ENCODE assay signal across 12 cellular contexts in genomic region chr6:41053056-41053455, GRCh38. TPM values are rescaled to one million over a fixed set of nuclear protein-coding genes. Genes with fewer than 3 reads are reported as not detected.
A peak's percentile ranks its signal among the peaks of the same experiment; 100 is the strongest.
DNase-seq lines count a peak whose midpoint lies in the region; ATAC-seq and TF ChIP-seq lines count a peak whose summit lies in the region.
"Had no signal": no experiment of that assay in that cellular context is flagged by ENCODE, and none has a peak within 500 bp of the region (broad histone marks: within the 10 kb centered on the region; RNA-seq: fewer than 3 reads in every experiment).

Gene APOBEC2, plus strand, starts transcription at chr6:41053202. Its CDS starts 146 bp downstream, at chr6:41053348.

- intact Hi-C loops in Caco-2 (cut with micrococcal nuclease; ENCODE audit: unreplicated experiment), result no loop called here

- DNase-seq in Caco-2, result no peak
- peak; percentile 66 for DNase-seq in NCI-H2171 treated with DMSO at 0.1 percent for 48 hours (lab: John Stamatoyannopoulos, UW)
- DNase-seq in DMS114 treated with DMSO at 0.1 percent for 48 hours (lab: John Stamatoyannopoulos, UW; ENCODE audit: unreplicated experiment), result no peak
- DNase-seq in substantia nigra (lab: John Stamatoyannopoulos, UW), result no peak
- DNase-seq: GDM1, mucosa of descending colon, NCI-H774 had no signal

- H3K4me3 Mint-ChIP-seq in Caco-2 (ENCODE audit: unreplicated experiment) (no peak within 1 kb of the TSS), nephron (peak within 1 kb of the TSS; percentile 47 to 92 (median 84))

- H3K9me3 ChIP-seq in Caco-2 (no peaks in the 10 kb centered on the region), endocrine pancreas (ENCODE audit: control insufficient read depth, low read length) (no peaks in the 10 kb centered on the region)
- H3K9me3 ChIP-seq: mucosa of descending colon had no signal

- H3K4me1 Mint-ChIP-seq in Caco-2 (ENCODE audit: low read depth, unreplicated experiment) (peaks cover 76% of the 10 kb centered on the region), nephron (peaks cover 85% of the 10 kb centered on the region)

- no peaks in the 10 kb centered on the region for H3K27me3 Mint-ChIP-seq in Caco-2 (ENCODE audit: insufficient read depth, unreplicated experiment)
- H3K27me3 Mint-ChIP-seq in nephron (ENCODE audit: low read depth), result peaks cover 10% of the 10 kb centered on the region

- H3K27ac Mint-ChIP-seq in Caco-2 (ENCODE audit: unreplicated experiment), result peak within 1 kb of the TSS; percentile 70
- H3K27ac Mint-ChIP-seq in nephron, result peak within 1 kb of the TSS; percentile 45 to 80 (median 73)

- H3K36me3 ChIP-seq in Caco-2 (ENCODE audit: control insufficient read depth, insufficient read depth, low read length) (no peaks in the 10 kb centered on the region), endocrine pancreas (ENCODE audit: control insufficient read depth, insufficient read depth, low read length) (no peaks in the 10 kb centered on the region)

- POLR2A ChIA-PET in Caco-2 (lab: Charles Lee), result no interaction called here

- CTCF ChIA-PET in Caco-2 (lab: Charles Lee), result interaction anchor here (1.2 kb wide), 1 partner anchor 12 kb away, joined by 5 read pairs; no protein-coding TSS in a partner anchor

- H3K36me3 Mint-ChIP-seq in Caco-2 (ENCODE audit: insufficient read depth, unreplicated experiment) (no peaks in the 10 kb centered on the region), nephron (ENCODE audit: low read depth) (no peaks in the 10 kb centered on the region)

- H3K27me3 ChIP-seq in Caco-2 (replicated peaks; ENCODE audit: control insufficient read depth, insufficient read depth, low read length) (no peaks in the 10 kb centered on the region), endocrine pancreas (ENCODE audit: control insufficient read depth, insufficient read depth, low read length) (no peaks in the 10 kb centered on the region)

- H3K9me3 Mint-ChIP-seq in Caco-2 (ENCODE audit: unreplicated experiment) (no peaks in the 10 kb centered on the region), nephron (no peaks in the 10 kb centered on the region)

- H3K9ac ChIP-seq in endocrine pancreas (ENCODE audit: control insufficient read depth, insufficient read depth, low read length), result peak within 1 kb of the TSS; percentile 44

- no TSS peak for BruUV-seq in Caco-2 (replicated peaks; lab: Mats Ljungman, UMichigan)

- H3K4me3 ChIP-seq in Caco-2 (ENCODE audit: low read depth, low read length) (no peak within 1 kb of the TSS), endocrine pancreas (ENCODE audit: control insufficient read depth, insufficient read depth, low read length) (no peak within 1 kb of the TSS)
- H3K4me3 ChIP-seq: mucosa of descending colon had no signal

- H3K4me1 ChIP-seq in Caco-2 (peaks cover 97% of the 10 kb centered on the region), endocrine pancreas (ENCODE audit: control insufficient read depth, insufficient read depth, low read length) (peaks cover 12% of the 10 kb centered on the region)

- TF ChIP-seq CTCF in Caco-2 (IDR thresholded peaks at IDR 0.05; ENCODE audit: insufficient read depth in 1 of 2, low read depth in 1 of 2, low read length in 1 of 2, severe bottlenecking in 1 of 2, unreplicated experiment in 1 of 2) (no peak), nephron (IDR thresholded peaks at IDR 0.05; ENCODE audit: unreplicated experiment in 3 of 3) (no peak)

- no peak within 1 kb of the TSS for H3K27ac ChIP-seq in substantia nigra (ENCODE audit: low read depth, low read length, poor library complexity, severe bottlenecking)

- no peak for ATAC-seq in HG02938 (IDR thresholded peaks at IDR 0.05; ENCODE audit: unreplicated experiment)
- no peak for ATAC-seq in GM21576 (IDR thresholded peaks at IDR 0.05; ENCODE audit: unreplicated experiment)
- ATAC-seq: mucosa of descending colon had no signal

RNA-seq across cellular contexts. Expression of gene APOBEC2, which starts in this region (rescaled TPM):
- total RNA-seq in Caco-2 (2022), result 2.5 and 4.8 TPM in 2 replicates
- total RNA-seq: mucosa of descending colon, subcutaneous adipose tissue had no signal
